16 cellular contexts compared by ENCODE assay signal in the genomic region with DNA sequence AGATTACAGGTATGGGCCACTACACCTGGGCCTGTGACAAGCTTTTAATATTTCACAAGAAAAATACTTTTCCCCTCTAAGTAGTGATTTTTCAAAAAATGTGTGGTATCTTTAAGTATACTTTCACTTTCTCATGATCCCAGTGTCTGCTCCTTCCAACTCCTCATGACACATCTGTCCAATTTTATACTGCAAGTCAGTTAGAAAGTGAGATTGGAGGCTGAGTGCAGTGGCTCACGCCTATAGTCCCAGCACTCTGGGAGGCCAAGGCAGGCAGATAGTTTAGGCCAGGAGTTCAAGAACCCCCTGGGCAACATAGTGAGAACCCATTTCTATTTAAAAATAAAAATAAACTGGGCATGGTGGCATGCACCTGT. TPM values are rescaled to one million over a fixed set of nuclear protein-coding genes. Genes with fewer than 3 reads are reported as not detected.
DNase-seq lines count a peak whose midpoint lies in the region; ATAC-seq, FAIRE-seq and TF ChIP-seq lines count a peak whose summit lies in the region.
"Had no signal": no experiment of that assay in that cellular context is flagged by ENCODE, and none has a peak within 500 bp of the region (broad histone marks: within the 10 kb centered on the region; RNA-seq: fewer than 3 reads in every experiment).

No MANE protein-coding gene starts in this region.

- H3K27ac ChIP-seq in PC-9 (peak overlapping the region; percentile 40), esophagus squamous epithelium (no peak overlapping the region)
- H3K27ac ChIP-seq: vagina had no signal

- H3K4me2 ChIP-seq in PC-9 = no peak overlapping the region

- intact Hi-C loops in PC-9 (cut with micrococcal nuclease; ENCODE audit: unreplicated experiment) (no loop called here), esophagus squamous epithelium (cut with DNase I) (no loop called here)

- H3K9me3 ChIP-seq in PC-9 (ENCODE audit: insufficient read depth, low read depth) (no peaks in the 10 kb centered on the region), esophagus squamous epithelium (no peaks in the 10 kb centered on the region)
- H3K9me3 ChIP-seq: vagina had no signal

- no peaks in the 10 kb centered on the region for H3K27me3 ChIP-seq in PC-9 (ENCODE audit: insufficient read depth, low read depth)
- H3K27me3 ChIP-seq in esophagus squamous epithelium = no peaks in the 10 kb centered on the region
- H3K27me3 ChIP-seq: vagina had no signal

- H3K79me2 ChIP-seq in PC-9 (ENCODE audit: low read depth) = no peaks in the 10 kb centered on the region

- no peaks in the 10 kb centered on the region for H3K36me3 ChIP-seq in PC-9 (ENCODE audit: low read depth)
- H3K36me3 ChIP-seq in esophagus squamous epithelium = no peaks in the 10 kb centered on the region
- H3K36me3 ChIP-seq: vagina had no signal

- no peaks in the 10 kb centered on the region for H3K27me3 Mint-ChIP-seq in activated T-cell treated with anti-CD3 and anti-CD28 coated beads, Interleukin-2, amount 50 U/mL, for 4 hours (ENCODE audit: low read depth)

- H3K9me2 ChIP-seq in PC-9 (ENCODE audit: insufficient read depth) = no peaks in the 10 kb centered on the region

- no peak for FAIRE-seq in urothelium cell line (lab: Jason Lieb, UNC)
- FAIRE-seq: kidney had no signal

- TF ChIP-seq CTCF in PC-9 (conservative IDR thresholded peaks at IDR 0.05) = no peak
- TF ChIP-seq CTCF in choroid plexus epithelial cell (conservative IDR thresholded peaks at IDR 0.05; ENCODE audit: low read depth, low read length) = no peak
- no peak for TF ChIP-seq CTCF in esophagus squamous epithelium (IDR thresholded peaks at IDR 0.05)

- H3K4me1 ChIP-seq in PC-9 (replicated peaks; ENCODE audit: insufficient read depth) (peaks cover 8% of the 10 kb centered on the region; the same call in 1 of the 2 replicates), esophagus squamous epithelium (peaks cover 0 to 6% (median 0%) of the 10 kb centered on the region in 3 donors)

- H3K4me3 ChIP-seq in PC-9 (no peak overlapping the region), choroid plexus epithelial cell (ENCODE audit: low read depth, low read length) (no peak overlapping the region), esophagus squamous epithelium (no peak overlapping the region)
- H3K4me3 ChIP-seq: vagina had no signal

- no peak for DNase-seq in activated T-cell treated with anti-CD3 and anti-CD28 coated beads, Interleukin-2, amount 50 U/mL, for 4 hours
- DNase-seq in activated T-cell treated with anti-CD3 and anti-CD28 coated beads for 4 hours (no peak), PC-9 (no peak), choroid plexus epithelial cell (ENCODE audit: low read depth) (peak; percentile 53), esophagus squamous epithelium (lab: John Stamatoyannopoulos, UW) (no peak), urothelium cell line (ENCODE audit: low spot score) (no peak), HuH-7.5 (ENCODE audit: low spot score) (no peak)
- no peak for DNase-seq in stimulated activated effector memory CD8-positive, alpha-beta T cell treated with anti-CD3 and anti-CD28 coated beads, Interleukin-12 subunit alpha, Interleukin-12 subunit beta, amount 100 ng/mL, for 72 hours (ENCODE audit: low spot score in 2 of 2)
- DNase-seq: DMS53; effector CD8-positive, alpha-beta T cell; kidney; NCI-H1436 treated with DMSO at 0.1 percent for 48 hours; NCI-H446 treated with DMSO at 0.1 percent for 48 hours; stimulated activated CD4-positive, alpha-beta T cell treated with anti-CD3 and anti-CD28 coated beads, Interleukin-2, amount 100 ng/mL, for 24 hours had no signal

- no peak overlapping the region for H3K4me3 Mint-ChIP-seq in activated T-cell treated with anti-CD3 and anti-CD28 coated beads, Interleukin-2, amount 50 U/mL, for 4 hours
- peak overlapping the region; percentile 31 for H3K4me3 Mint-ChIP-seq in stimulated activated effector memory CD8-positive, alpha-beta T cell treated with anti-CD3 and anti-CD28 coated beads, Interleukin-12 subunit alpha, Interleukin-12 subunit beta, amount 100 ng/mL, for 72 hours

- H3K27ac Mint-ChIP-seq in stimulated activated effector memory CD8-positive, alpha-beta T cell treated with anti-CD3 and anti-CD28 coated beads, Interleukin-12 subunit alpha, Interleukin-12 subunit beta, amount 100 ng/mL, for 72 hours = peak overlapping the region; percentile 54

- no peaks in the 10 kb centered on the region for H3K36me3 Mint-ChIP-seq in activated T-cell treated with anti-CD3 and anti-CD28 coated beads, Interleukin-2, amount 50 U/mL, for 4 hours (ENCODE audit: insufficient read depth)
- no peaks in the 10 kb centered on the region for H3K36me3 Mint-ChIP-seq in stimulated activated effector memory CD8-positive, alpha-beta T cell treated with anti-CD3 and anti-CD28 coated beads, Interleukin-12 subunit alpha, Interleukin-12 subunit beta, amount 100 ng/mL, for 72 hours

- H3F3A ChIP-seq in PC-9 (ENCODE audit: insufficient read depth, low read depth) = peaks cover 19% of the 10 kb centered on the region

- H3K4me1 Mint-ChIP-seq in activated T-cell treated with anti-CD3 and anti-CD28 coated beads, Interleukin-2, amount 50 U/mL, for 4 hours (ENCODE audit: low read depth) = peaks cover 58% of the 10 kb centered on the region
- peaks cover 63% of the 10 kb centered on the region for H3K4me1 Mint-ChIP-seq in stimulated activated effector memory CD8-positive, alpha-beta T cell treated with anti-CD3 and anti-CD28 coated beads, Interleukin-12 subunit alpha, Interleukin-12 subunit beta, amount 100 ng/mL, for 72 hours

- no TSS peak for BruUV-seq in PC-9 (replicated peaks; lab: Mats Ljungman, UMichigan)

- H4K20me1 ChIP-seq in PC-9 (ENCODE audit: insufficient read depth) = no peaks in the 10 kb centered on the region

- 75 to 78% methylated on average over 1 of the region's 1 CpG for whole genome bisulfite sequencing in esophagus squamous epithelium, 2 donors

- POLR2A ChIA-PET in PC-9 (lab: Charles Lee; ENCODE audit: unreplicated experiment) = interaction anchor here (0.6 kb wide), 1 partner anchor 15 kb away, joined by 6 read pairs; no protein-coding TSS in a partner anchor

- TF ChIP-seq POLR2A in esophagus squamous epithelium (IDR thresholded peaks at IDR 0.05) = no peak

- peak; percentile 67 to 80 for ATAC-seq in activated T-cell treated with anti-CD3 and anti-CD28 coated beads, Interleukin-2, amount 50 U/mL, for 4 hours
- peak; percentile 42 for ATAC-seq in stimulated activated effector memory CD8-positive, alpha-beta T cell treated with anti-CD3 and anti-CD28 coated beads, Interleukin-12 subunit alpha, Interleukin-12 subunit beta, amount 100 ng/mL, for 72 hours
- ATAC-seq: PC-3 had no signal

- CTCF ChIA-PET in PC-9 (lab: Charles Lee) = interaction anchor here (0.7 kb wide), 1 partner anchor 158 kb away, joined by 6 read pairs; no protein-coding TSS in a partner anchor

- no peaks in the 10 kb centered on the region for H3K9me3 Mint-ChIP-seq in activated T-cell treated with anti-CD3 and anti-CD28 coated beads, Interleukin-2, amount 50 U/mL, for 4 hours
- no peaks in the 10 kb centered on the region for H3K9me3 Mint-ChIP-seq in stimulated activated effector memory CD8-positive, alpha-beta T cell treated with anti-CD3 and anti-CD28 coated beads, Interleukin-12 subunit alpha, Interleukin-12 subunit beta, amount 100 ng/mL, for 72 hours

- no peak overlapping the region for H2AFZ ChIP-seq in PC-9

RNA-seq across cellular contexts. Expression of a gene that starts 20.2 kb away (rescaled TPM):
- 10 to 100 TPM; 59.6 to 72.8 (median 60.1) TPM for total RNA-seq in activated T-cell treated with anti-CD3 and anti-CD28 coated beads, Interleukin-2, amount 50 U/mL, for 4 hours
- total RNA-seq in PC-9 (2021) = 51.0 and 60.3 TPM in 2 replicates
- 100 to 1,000 TPM in 2 of 4 donors, 10 to 100 TPM in 2; 57.3 to 206 (median 96.6) TPM for total RNA-seq in esophagus squamous epithelium
